8 cellular contexts compared by ENCODE assay signal in the genomic region with DNA sequence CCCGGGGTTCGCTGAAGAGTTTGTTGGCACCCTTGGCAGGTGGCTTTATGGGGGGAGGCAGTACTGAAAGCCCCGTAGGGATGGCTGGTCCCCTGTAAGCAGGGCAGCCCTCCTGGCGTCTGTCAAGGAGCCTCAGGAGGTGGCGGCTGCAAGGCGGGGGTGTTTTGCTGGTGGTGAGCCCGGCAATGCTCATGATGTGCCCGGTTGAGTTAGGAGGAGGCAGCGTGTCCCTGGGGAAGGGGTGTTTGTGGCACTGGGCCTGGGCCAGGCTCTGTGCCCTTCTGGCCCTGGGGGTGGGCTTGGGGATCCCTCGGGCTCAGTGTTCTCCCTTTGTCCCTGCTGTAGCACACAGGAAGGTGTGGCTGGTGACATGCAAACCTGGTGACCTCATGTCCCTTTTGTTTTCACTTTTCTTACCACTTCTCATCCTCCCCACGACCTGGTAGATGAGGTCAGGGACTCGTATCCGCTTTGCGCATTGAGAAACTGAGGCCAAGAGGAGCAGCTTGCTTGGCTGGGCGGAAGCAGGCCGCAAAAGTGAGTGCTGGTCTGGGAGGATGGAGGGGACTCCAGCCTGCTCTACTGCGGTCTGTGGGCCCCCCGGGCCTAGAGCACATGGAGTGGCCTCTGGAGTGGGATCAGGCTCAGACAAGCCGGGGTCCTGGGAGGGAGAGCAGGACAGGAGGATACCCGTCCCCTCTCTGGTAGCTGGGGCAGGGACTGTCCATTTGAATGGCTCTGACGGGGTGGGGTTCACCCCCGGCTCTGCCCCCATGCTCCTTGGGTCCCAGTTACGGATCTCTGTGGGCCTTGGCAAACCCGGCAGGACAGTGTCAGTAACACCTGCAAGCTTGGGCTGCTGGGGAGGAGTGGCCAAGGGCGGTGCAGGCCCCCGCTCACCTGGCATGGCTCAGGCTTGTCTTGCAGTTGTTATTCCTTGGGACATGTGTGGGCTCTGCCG. TPM values are rescaled to one million over a fixed set of nuclear protein-coding genes. Genes with fewer than 3 reads are reported as not detected.
DNase-seq lines count a peak whose midpoint lies in the region; ATAC-seq lines count a peak whose summit lies in the region.

No MANE protein-coding gene starts in this region.

- peak; percentile 31 for ATAC-seq in GM21390 (IDR thresholded peaks at IDR 0.05; ENCODE audit: unreplicated experiment)

- H3K27me3 ChIP-seq in muscle layer of colon (ENCODE audit: control insufficient read depth in 1 of 2, insufficient read depth in 2 of 2, low read length in 2 of 2) = no peaks in the 10 kb centered on the region

- peak overlapping the region in 1 of 2 donors; percentile 46 for H3K4me3 ChIP-seq in muscle layer of colon (ENCODE audit: low read depth in 1 of 2, low read length in 2 of 2)

- CTCF ChIA-PET in activated naive CD4-positive, alpha-beta T cell treated with anti-CD3 and anti-CD28 coated beads for 36 hours (lab: Charles Lee) = interaction anchor here (0.6 to 1.2 kb wide), 5 partner anchors 14 to 138 kb away, joined by 3 to 4 read pairs (median 4); no protein-coding TSS in a partner anchor

- H3K4me3 Mint-ChIP-seq in activated naive CD4-positive, alpha-beta T cell treated with anti-CD3 and anti-CD28 coated beads for 36 hours = peak overlapping the region; percentile 72

- intact Hi-C loops in activated naive CD4-positive, alpha-beta T cell treated with anti-CD3 and anti-CD28 coated beads for 36 hours (cut with micrococcal nuclease) = loop anchor here (1.0 kb wide), 1 partner anchor 84 kb away; a partner anchor contains a TSS

- no peak overlapping the region for H3K9ac ChIP-seq in muscle layer of colon (ENCODE audit: low read length)

- peak overlapping the region; percentile 82 for H3K27ac ChIP-seq in muscle layer of colon (ENCODE audit: low read depth, low read length)

- H3K36me3 ChIP-seq in muscle layer of colon (ENCODE audit: insufficient read depth, low read length) = no peaks in the 10 kb centered on the region

- peak; percentile 52 for DNase-seq in Ammon's horn (ENCODE audit: low spot score)
- peak; percentile 64 for DNase-seq in activated naive CD4-positive, alpha-beta T cell treated with anti-CD3 and anti-CD28 coated beads for 36 hours
- no peak for DNase-seq in HCEC 1CT
- no peak for DNase-seq in effector CD4-positive, alpha-beta T cell
- DNase-seq in RPMI8226 = no peak
- no peak for DNase-seq in middle frontal gyrus (ENCODE audit: extremely low spot score, low spot score)

- no peaks in the 10 kb centered on the region for H3K9me3 ChIP-seq in muscle layer of colon (ENCODE audit: low read length)

- peak overlapping the region; percentile 82 for H3K27ac Mint-ChIP-seq in activated naive CD4-positive, alpha-beta T cell treated with anti-CD3 and anti-CD28 coated beads for 36 hours

- no peaks in the 10 kb centered on the region for H3K27me3 Mint-ChIP-seq in activated naive CD4-positive, alpha-beta T cell treated with anti-CD3 and anti-CD28 coated beads for 36 hours (ENCODE audit: low read depth)

- peaks cover 46% of the 10 kb centered on the region for H3K4me1 ChIP-seq in muscle layer of colon (ENCODE audit: insufficient read depth, low read length)

- H3K36me3 Mint-ChIP-seq in activated naive CD4-positive, alpha-beta T cell treated with anti-CD3 and anti-CD28 coated beads for 36 hours (ENCODE audit: low read depth) = no peaks in the 10 kb centered on the region

- H3K9me3 Mint-ChIP-seq in activated naive CD4-positive, alpha-beta T cell treated with anti-CD3 and anti-CD28 coated beads for 36 hours = no peaks in the 10 kb centered on the region

- peaks cover 65% of the 10 kb centered on the region for H3K4me1 Mint-ChIP-seq in activated naive CD4-positive, alpha-beta T cell treated with anti-CD3 and anti-CD28 coated beads for 36 hours (ENCODE audit: low read depth)

RNA-seq across cellular contexts. Expression of a gene that starts 2.2 kb away (rescaled TPM):
- 10 to 100 TPM; 12.0 to 13.6 TPM for total RNA-seq in activated naive CD4-positive, alpha-beta T cell treated with anti-CD3 and anti-CD28 coated beads for 36 hours

Comparison
In these comparisons a context has a peak if more than half of its experiments do, and no peak if none do; other contexts are left out.
1. DNase-seq: peak in Ammon's horn (single experiment) and activated naive CD4-positive, alpha-beta T cell treated with anti-CD3 and anti-CD28 coated beads for 36 hours (single experiment); none in HCEC 1CT (single experiment), effector CD4-positive, alpha-beta T cell (single experiment), RPMI8226 (single experiment) and middle frontal gyrus (single experiment).